26 cellular contexts compared by ENCODE assay signal in the genomic region with DNA sequence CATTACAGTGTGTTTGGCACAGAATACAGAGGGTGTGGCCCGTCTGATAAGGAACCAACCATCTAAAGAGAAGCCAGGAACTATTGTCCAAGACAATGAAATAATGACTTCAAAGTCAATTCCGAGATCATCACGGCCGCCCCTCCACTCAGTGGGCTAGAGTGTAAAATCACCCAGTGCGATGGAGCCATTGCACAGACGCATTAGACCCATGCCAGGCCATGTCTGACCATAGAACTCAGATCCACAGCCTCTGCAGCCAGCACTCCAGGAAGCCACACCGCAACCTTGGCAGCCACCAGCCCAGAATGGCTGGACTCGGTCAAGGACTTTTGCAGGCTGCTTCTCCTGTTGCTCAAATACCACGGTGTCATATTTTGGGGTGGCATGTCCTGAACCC.
"Had no signal": no experiment of that assay in that cellular context is flagged by ENCODE, and none has a peak within 500 bp of the region (broad histone marks: within the 10 kb centered on the region; RNA-seq: fewer than 3 reads in every experiment).

No MANE protein-coding gene starts in this region.

- DNase-seq: activated CD4-positive, alpha-beta memory T cell treated with anti-CD3 and anti-CD28 coated beads for 36 hours; activated CD4-positive, alpha-beta T cell treated with anti-CD3 and anti-CD28 coated beads for 36 hours; activated CD4-positive, alpha-beta T cell treated with anti-CD3 and anti-CD28 coated beads, Interleukin-2, amount 10 ng/mL, durations not matched to agents 24 days and 14 days; activated CD4-positive, CD25-positive, alpha-beta regulatory T cell; activated CD4-positive, CD25-positive, alpha-beta regulatory T cell treated with anti-CD3 and anti-CD28 coated beads, Interleukin-2, amount 50 U/mL, for 72 hours; activated CD8-positive, alpha-beta memory T cell treated with anti-CD3 and anti-CD28 coated beads, Interleukin-2, amount 50 U/mL, for 48 hours; activated gamma-delta T cell; activated naive CD4-positive, alpha-beta T cell; activated naive CD4-positive, alpha-beta T cell treated with anti-CD3 and anti-CD28 coated beads, Interleukin-2, amount 10 ng/mL, durations not matched to agents 7 days and 5 days; activated naive CD8-positive, alpha-beta T cell treated with anti-CD3 and anti-CD28 coated beads, Interleukin-2, amount 10 ng/mL, durations not matched to agents 7 days and 5 days; activated T-cell treated with anti-CD3 and anti-CD28 coated beads for 4 hours; activated T-cell treated with anti-CD3 and anti-CD28 coated beads, Interleukin-2, amount 50 U/mL, for 24 hours; activated T-cell treated with anti-CD3 and anti-CD28 coated beads, Interleukin-2, amount 50 U/mL, for 72 hours; brain microvascular endothelial cell; cortex of kidney; dermis blood vessel endothelial cell; effector CD4-positive, alpha-beta T cell; foreskin keratinocyte; gastrocnemius medialis; glutamatergic neuron; heart left ventricle; hypothalamus; T-helper 2 cell had no signal

- H3K36me3 ChIP-seq: brain microvascular endothelial cell, gastrocnemius medialis, heart left ventricle had no signal

- H3K4me3 Mint-ChIP-seq: activated CD4-positive, alpha-beta memory T cell treated with anti-CD3 and anti-CD28 coated beads for 36 hours; activated CD4-positive, alpha-beta T cell treated with anti-CD3 and anti-CD28 coated beads for 36 hours; activated CD4-positive, alpha-beta T cell treated with anti-CD3 and anti-CD28 coated beads, Interleukin-2, amount 10 ng/mL, durations not matched to agents 24 days and 14 days; activated naive CD4-positive, alpha-beta T cell treated with anti-CD3 and anti-CD28 coated beads, Interleukin-2, amount 10 ng/mL, durations not matched to agents 7 days and 5 days; activated naive CD8-positive, alpha-beta T cell treated with anti-CD3 and anti-CD28 coated beads, Interleukin-2, amount 10 ng/mL, durations not matched to agents 7 days and 5 days; activated T-cell treated with anti-CD3 and anti-CD28 coated beads, Interleukin-2, amount 50 U/mL, for 24 hours; activated T-cell treated with anti-CD3 and anti-CD28 coated beads, Interleukin-2, amount 50 U/mL, for 72 hours; central memory CD8-positive, alpha-beta T cell had no signal

- H3K4me1 Mint-ChIP-seq: activated CD4-positive, alpha-beta T cell treated with anti-CD3 and anti-CD28 coated beads for 36 hours; activated CD4-positive, alpha-beta T cell treated with anti-CD3 and anti-CD28 coated beads, Interleukin-2, amount 10 ng/mL, durations not matched to agents 24 days and 14 days; activated naive CD4-positive, alpha-beta T cell treated with anti-CD3 and anti-CD28 coated beads, Interleukin-2, amount 10 ng/mL, durations not matched to agents 7 days and 5 days; activated naive CD8-positive, alpha-beta T cell treated with anti-CD3 and anti-CD28 coated beads, Interleukin-2, amount 10 ng/mL, durations not matched to agents 7 days and 5 days; central memory CD8-positive, alpha-beta T cell had no signal

- H3K36me3 Mint-ChIP-seq: activated CD4-positive, alpha-beta memory T cell treated with anti-CD3 and anti-CD28 coated beads for 36 hours; activated naive CD4-positive, alpha-beta T cell treated with anti-CD3 and anti-CD28 coated beads, Interleukin-2, amount 10 ng/mL, durations not matched to agents 7 days and 5 days; activated naive CD4-positive, alpha-beta T cell treated with anti-CD3 and anti-CD28 coated beads, Interleukin-2, amount 50 U/mL, for 72 hours; activated naive CD8-positive, alpha-beta T cell treated with anti-CD3 and anti-CD28 coated beads, Interleukin-2, amount 10 ng/mL, durations not matched to agents 7 days and 5 days had no signal

- H3K4me3 ChIP-seq: gastrocnemius medialis, heart left ventricle had no signal

- H3K27me3 Mint-ChIP-seq: activated CD4-positive, alpha-beta memory T cell treated with anti-CD3 and anti-CD28 coated beads for 36 hours; activated CD4-positive, alpha-beta T cell treated with anti-CD3 and anti-CD28 coated beads for 36 hours; activated CD4-positive, alpha-beta T cell treated with anti-CD3 and anti-CD28 coated beads, Interleukin-2, amount 10 ng/mL, durations not matched to agents 24 days and 14 days; activated naive CD4-positive, alpha-beta T cell treated with anti-CD3 and anti-CD28 coated beads, Interleukin-2, amount 10 ng/mL, durations not matched to agents 7 days and 5 days; activated naive CD8-positive, alpha-beta T cell treated with anti-CD3 and anti-CD28 coated beads, Interleukin-2, amount 10 ng/mL, durations not matched to agents 7 days and 5 days; activated T-cell treated with anti-CD3 and anti-CD28 coated beads, Interleukin-2, amount 50 U/mL, for 24 hours; central memory CD8-positive, alpha-beta T cell had no signal

- H3K27ac Mint-ChIP-seq: activated CD4-positive, alpha-beta memory T cell treated with anti-CD3 and anti-CD28 coated beads for 36 hours; activated CD4-positive, alpha-beta T cell treated with anti-CD3 and anti-CD28 coated beads for 36 hours; activated CD4-positive, alpha-beta T cell treated with anti-CD3 and anti-CD28 coated beads, Interleukin-2, amount 10 ng/mL, durations not matched to agents 24 days and 14 days; activated naive CD4-positive, alpha-beta T cell treated with anti-CD3 and anti-CD28 coated beads, Interleukin-2, amount 10 ng/mL, durations not matched to agents 7 days and 5 days; activated naive CD4-positive, alpha-beta T cell treated with anti-CD3 and anti-CD28 coated beads, Interleukin-2, amount 50 U/mL, for 72 hours; activated naive CD8-positive, alpha-beta T cell treated with anti-CD3 and anti-CD28 coated beads, Interleukin-2, amount 10 ng/mL, durations not matched to agents 7 days and 5 days; activated T-cell treated with anti-CD3 and anti-CD28 coated beads, Interleukin-2, amount 50 U/mL, for 24 hours; activated T-cell treated with anti-CD3 and anti-CD28 coated beads, Interleukin-2, amount 50 U/mL, for 72 hours had no signal

- H3K9me3 ChIP-seq: gastrocnemius medialis had no signal

- ATAC-seq: activated CD4-positive, alpha-beta T cell treated with anti-CD3 and anti-CD28 coated beads for 36 hours; activated naive CD4-positive, alpha-beta T cell treated with anti-CD3 and anti-CD28 coated beads, Interleukin-2, amount 50 U/mL, for 72 hours; activated T-cell treated with anti-CD3 and anti-CD28 coated beads, Interleukin-2, amount 50 U/mL, for 72 hours; foreskin keratinocyte; gastrocnemius medialis; heart left ventricle had no signal

- H3K4me1 ChIP-seq: foreskin keratinocyte, gastrocnemius medialis, heart left ventricle had no signal

- H3K27ac ChIP-seq: brain microvascular endothelial cell, epithelial cell of prostate, foreskin keratinocyte, gastrocnemius medialis, heart left ventricle had no signal

- H3K27me3 ChIP-seq: brain microvascular endothelial cell, foreskin keratinocyte, gastrocnemius medialis, heart left ventricle had no signal
